1 cellular context compared by ENCODE assay signal in genomic region chr7:44964831-44965440, GRCh38.
TF ChIP-seq lines count a peak whose summit lies in the region.

No MANE protein-coding gene starts in this region.

TF ChIP-seq in HepG2, 621 proteins besides CTCF, POLR2A, EP300 and RAD21 (continued from another document and continues in another):
- TF ChIP-seq, protein P1, sequence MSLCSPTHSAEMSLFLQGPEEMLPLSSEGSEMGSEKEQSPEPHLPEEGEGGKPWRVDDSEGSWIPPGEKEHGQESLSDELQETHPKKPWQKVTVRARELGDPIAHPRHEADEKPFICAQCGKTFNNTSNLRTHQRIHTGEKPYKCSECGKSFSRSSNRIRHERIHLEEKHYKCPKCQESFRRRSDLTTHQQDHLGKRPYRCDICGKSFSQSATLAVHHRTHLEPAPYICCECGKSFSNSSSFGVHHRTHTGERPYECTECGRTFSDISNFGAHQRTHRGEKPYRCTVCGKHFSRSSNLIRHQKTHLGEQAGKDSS (CRISPR knock-in tag; IDR thresholded peaks at IDR 0.05; ENCODE audit: borderline replicate concordance, low read depth): no peak
- TF ChIP-seq, protein P2, sequence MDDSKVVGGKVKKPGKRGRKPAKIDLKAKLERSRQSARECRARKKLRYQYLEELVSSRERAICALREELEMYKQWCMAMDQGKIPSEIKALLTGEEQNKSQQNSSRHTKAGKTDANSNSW (CRISPR knock-in tag; IDR thresholded peaks at IDR 0.05; ENCODE audit: borderline replicate concordance): no peak
- TF ChIP-seq, protein P3, sequence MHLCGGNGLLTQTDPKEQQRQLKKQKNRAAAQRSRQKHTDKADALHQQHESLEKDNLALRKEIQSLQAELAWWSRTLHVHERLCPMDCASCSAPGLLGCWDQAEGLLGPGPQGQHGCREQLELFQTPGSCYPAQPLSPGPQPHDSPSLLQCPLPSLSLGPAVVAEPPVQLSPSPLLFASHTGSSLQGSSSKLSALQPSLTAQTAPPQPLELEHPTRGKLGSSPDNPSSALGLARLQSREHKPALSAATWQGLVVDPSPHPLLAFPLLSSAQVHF (CRISPR knock-in tag; IDR thresholded peaks at IDR 0.05): no peak
- TF ChIP-seq MIER2 (CRISPR knock-in tag; IDR thresholded peaks at IDR 0.05): no peak
- no peak for TF ChIP-seq PBX2 (CRISPR knock-in tag; IDR thresholded peaks at IDR 0.05)
- TF ChIP-seq, protein P4, sequence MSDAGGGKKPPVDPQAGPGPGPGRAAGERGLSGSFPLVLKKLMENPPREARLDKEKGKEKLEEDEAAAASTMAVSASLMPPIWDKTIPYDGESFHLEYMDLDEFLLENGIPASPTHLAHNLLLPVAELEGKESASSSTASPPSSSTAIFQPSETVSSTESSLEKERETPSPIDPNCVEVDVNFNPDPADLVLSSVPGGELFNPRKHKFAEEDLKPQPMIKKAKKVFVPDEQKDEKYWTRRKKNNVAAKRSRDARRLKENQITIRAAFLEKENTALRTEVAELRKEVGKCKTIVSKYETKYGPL (CRISPR knock-in tag; IDR thresholded peaks at IDR 0.05): no peak
- no peak for TF ChIP-seq ZKSCAN5 (CRISPR knock-in tag; IDR thresholded peaks at IDR 0.05)
- 0 out of 2 replicates have a peak, but pooled peaks have one; percentile 14 for TF ChIP-seq GABPB1 (CRISPR knock-in tag; IDR thresholded peaks at IDR 0.05)
- no peak for TF ChIP-seq SRSF4 (IDR thresholded peaks at IDR 0.05; ENCODE audit: low read depth, low read length, poor library complexity, severe bottlenecking)
- TF ChIP-seq ZSCAN21 (CRISPR knock-in tag; IDR thresholded peaks at IDR 0.05; ENCODE audit: borderline replicate concordance): no peak
- TF ChIP-seq RARA (CRISPR knock-in tag; IDR thresholded peaks at IDR 0.05): peak; percentile 57; the same call in 1 of the 2 replicates
- TF ChIP-seq ZNF275 (CRISPR knock-in tag; IDR thresholded peaks at IDR 0.05; ENCODE audit: borderline replicate concordance): no peak
- 0 out of 2 replicates have a peak, but pooled peaks have one; percentile 13 for TF ChIP-seq ZFY (CRISPR knock-in tag; IDR thresholded peaks at IDR 0.05)
- TF ChIP-seq RFX1 (IDR thresholded peaks at IDR 0.05): no peak
- TF ChIP-seq, protein P5, sequence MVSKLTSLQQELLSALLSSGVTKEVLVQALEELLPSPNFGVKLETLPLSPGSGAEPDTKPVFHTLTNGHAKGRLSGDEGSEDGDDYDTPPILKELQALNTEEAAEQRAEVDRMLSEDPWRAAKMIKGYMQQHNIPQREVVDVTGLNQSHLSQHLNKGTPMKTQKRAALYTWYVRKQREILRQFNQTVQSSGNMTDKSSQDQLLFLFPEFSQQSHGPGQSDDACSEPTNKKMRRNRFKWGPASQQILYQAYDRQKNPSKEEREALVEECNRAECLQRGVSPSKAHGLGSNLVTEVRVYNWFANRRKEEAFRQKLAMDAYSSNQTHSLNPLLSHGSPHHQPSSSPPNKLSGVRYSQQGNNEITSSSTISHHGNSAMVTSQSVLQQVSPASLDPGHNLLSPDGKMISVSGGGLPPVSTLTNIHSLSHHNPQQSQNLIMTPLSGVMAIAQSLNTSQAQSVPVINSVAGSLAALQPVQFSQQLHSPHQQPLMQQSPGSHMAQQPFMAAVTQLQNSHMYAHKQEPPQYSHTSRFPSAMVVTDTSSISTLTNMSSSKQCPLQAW (CRISPR knock-in tag; IDR thresholded peaks at IDR 0.05): no peak
- TF ChIP-seq, protein P6, sequence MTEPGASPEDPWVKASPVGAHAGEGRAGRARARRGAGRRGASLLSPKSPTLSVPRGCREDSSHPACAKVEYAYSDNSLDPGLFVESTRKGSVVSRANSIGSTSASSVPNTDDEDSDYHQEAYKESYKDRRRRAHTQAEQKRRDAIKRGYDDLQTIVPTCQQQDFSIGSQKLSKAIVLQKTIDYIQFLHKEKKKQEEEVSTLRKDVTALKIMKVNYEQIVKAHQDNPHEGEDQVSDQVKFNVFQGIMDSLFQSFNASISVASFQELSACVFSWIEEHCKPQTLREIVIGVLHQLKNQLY (CRISPR knock-in tag; IDR thresholded peaks at IDR 0.05): no peak
- TF ChIP-seq ZNF484 (CRISPR knock-in tag; IDR thresholded peaks at IDR 0.05; ENCODE audit: borderline replicate concordance, low read depth): no peak
- TF ChIP-seq GFI1 (CRISPR knock-in tag; IDR thresholded peaks at IDR 0.05; ENCODE audit: borderline replicate concordance): no peak
- no peak for TF ChIP-seq ZNF207 (IDR thresholded peaks at IDR 0.05; ENCODE audit: borderline replicate concordance)
- no peak for TF ChIP-seq EED (CRISPR knock-in tag; IDR thresholded peaks at IDR 0.05)
- no peak for TF ChIP-seq BCLAF1 (IDR thresholded peaks at IDR 0.05)
- TF ChIP-seq, protein P7, sequence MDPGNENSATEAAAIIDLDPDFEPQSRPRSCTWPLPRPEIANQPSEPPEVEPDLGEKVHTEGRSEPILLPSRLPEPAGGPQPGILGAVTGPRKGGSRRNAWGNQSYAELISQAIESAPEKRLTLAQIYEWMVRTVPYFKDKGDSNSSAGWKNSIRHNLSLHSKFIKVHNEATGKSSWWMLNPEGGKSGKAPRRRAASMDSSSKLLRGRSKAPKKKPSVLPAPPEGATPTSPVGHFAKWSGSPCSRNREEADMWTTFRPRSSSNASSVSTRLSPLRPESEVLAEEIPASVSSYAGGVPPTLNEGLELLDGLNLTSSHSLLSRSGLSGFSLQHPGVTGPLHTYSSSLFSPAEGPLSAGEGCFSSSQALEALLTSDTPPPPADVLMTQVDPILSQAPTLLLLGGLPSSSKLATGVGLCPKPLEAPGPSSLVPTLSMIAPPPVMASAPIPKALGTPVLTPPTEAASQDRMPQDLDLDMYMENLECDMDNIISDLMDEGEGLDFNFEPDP (CRISPR knock-in tag; conservative IDR thresholded peaks at IDR 0.05): no peak
- TF ChIP-seq ZNF121 (CRISPR knock-in tag; IDR thresholded peaks at IDR 0.05): no peak
- no peak for TF ChIP-seq ARNT (IDR thresholded peaks at IDR 0.05)
- no peak for TF ChIP-seq ZNF749 (CRISPR knock-in tag; IDR thresholded peaks at IDR 0.05; ENCODE audit: borderline replicate concordance)
- no peak for TF ChIP-seq ZNF430 (CRISPR knock-in tag; IDR thresholded peaks at IDR 0.05)
- no peak for TF ChIP-seq E2F1 (CRISPR knock-in tag; IDR thresholded peaks at IDR 0.05)
- TF ChIP-seq GATAD2A (CRISPR knock-in tag; IDR thresholded peaks at IDR 0.05): no peak
- TF ChIP-seq KDM4B (CRISPR knock-in tag; IDR thresholded peaks at IDR 0.05): no peak
- TF ChIP-seq, protein P8, sequence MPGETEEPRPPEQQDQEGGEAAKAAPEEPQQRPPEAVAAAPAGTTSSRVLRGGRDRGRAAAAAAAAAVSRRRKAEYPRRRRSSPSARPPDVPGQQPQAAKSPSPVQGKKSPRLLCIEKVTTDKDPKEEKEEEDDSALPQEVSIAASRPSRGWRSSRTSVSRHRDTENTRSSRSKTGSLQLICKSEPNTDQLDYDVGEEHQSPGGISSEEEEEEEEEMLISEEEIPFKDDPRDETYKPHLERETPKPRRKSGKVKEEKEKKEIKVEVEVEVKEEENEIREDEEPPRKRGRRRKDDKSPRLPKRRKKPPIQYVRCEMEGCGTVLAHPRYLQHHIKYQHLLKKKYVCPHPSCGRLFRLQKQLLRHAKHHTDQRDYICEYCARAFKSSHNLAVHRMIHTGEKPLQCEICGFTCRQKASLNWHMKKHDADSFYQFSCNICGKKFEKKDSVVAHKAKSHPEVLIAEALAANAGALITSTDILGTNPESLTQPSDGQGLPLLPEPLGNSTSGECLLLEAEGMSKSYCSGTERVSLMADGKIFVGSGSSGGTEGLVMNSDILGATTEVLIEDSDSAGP (CRISPR knock-in tag; IDR thresholded peaks at IDR 0.05; ENCODE audit: borderline replicate concordance): no peak
- TF ChIP-seq ZFP36L1 (CRISPR knock-in tag; IDR thresholded peaks at IDR 0.05): no peak
- TF ChIP-seq SAP130 (CRISPR knock-in tag; IDR thresholded peaks at IDR 0.05; ENCODE audit: low read depth): peak; percentile 14; the same call in 1 of the 2 replicates
- TF ChIP-seq ZFP36L2 (CRISPR knock-in tag; IDR thresholded peaks at IDR 0.05): no peak
- no peak for TF ChIP-seq BRF2 (CRISPR knock-in tag; IDR thresholded peaks at IDR 0.05)
- no peak for TF ChIP-seq ZNF503 (CRISPR knock-in tag; IDR thresholded peaks at IDR 0.05)
- peak; percentile 61 for TF ChIP-seq ZNF781 (CRISPR knock-in tag; IDR thresholded peaks at IDR 0.05; ENCODE audit: borderline replicate concordance, not compliant biosample characterization)
- no peak for TF ChIP-seq KAT7 (CRISPR knock-in tag; IDR thresholded peaks at IDR 0.05; ENCODE audit: borderline replicate concordance)
- TF ChIP-seq TAF1 (CRISPR knock-in tag; IDR thresholded peaks at IDR 0.05): no peak
- no peak for TF ChIP-seq RNF2 (conservative IDR thresholded peaks at IDR 0.05; ENCODE audit: low read depth)
- TF ChIP-seq ZMYM3 (CRISPR knock-in tag; IDR thresholded peaks at IDR 0.05): 0 out of 2 replicates have a peak, but pooled peaks have one; percentile 27
- peak in 1 of 2 experiments; percentile 16; a peak in 1 of 4 replicates for TF ChIP-seq NR2F1 (CRISPR knock-in tag; IDR thresholded peaks at IDR 0.05)
- TF ChIP-seq ZNF564 (CRISPR knock-in tag; IDR thresholded peaks at IDR 0.05): no peak
- TF ChIP-seq KDM2A (CRISPR knock-in tag; IDR thresholded peaks at IDR 0.05; ENCODE audit: borderline replicate concordance, low read depth): no peak
